Comparison of ENCODE assay signal across 12 cellular contexts in the genomic region with DNA sequence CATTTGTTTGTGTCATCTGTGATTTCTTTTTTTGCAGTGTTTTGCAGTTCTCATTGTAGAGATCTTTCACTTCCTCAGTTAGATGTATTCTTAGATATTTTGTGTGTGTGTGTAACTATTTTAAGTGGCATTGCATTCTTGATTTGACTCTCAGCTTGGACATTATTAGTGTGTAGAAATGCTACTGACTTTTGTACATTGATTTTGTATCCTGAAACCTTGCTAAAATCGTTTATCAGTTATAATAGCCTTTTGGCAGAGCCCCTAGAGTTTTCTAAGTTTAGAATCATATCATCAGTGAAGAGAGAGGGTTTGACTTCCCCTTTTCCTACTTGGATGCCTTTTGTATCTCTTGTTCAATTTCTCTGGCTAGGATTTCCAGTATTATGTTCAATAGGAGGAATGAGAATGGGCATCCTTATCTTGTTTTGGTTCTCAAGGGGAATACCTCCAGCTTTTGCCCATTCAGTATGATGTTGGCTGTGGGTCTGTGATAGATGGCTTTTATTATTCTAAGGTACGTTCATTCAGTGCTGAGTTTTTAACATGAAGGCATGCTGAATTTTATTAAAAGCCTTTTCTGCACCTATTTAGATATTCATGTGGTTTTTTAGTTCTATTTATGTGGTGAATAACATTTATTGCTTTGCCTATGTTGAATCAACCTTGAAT.
A peak's percentile ranks its signal among the peaks of the same experiment; 100 is the strongest.
DNase-seq lines count a peak whose midpoint lies in the region; ATAC-seq, FAIRE-seq and TF ChIP-seq lines count a peak whose summit lies in the region.
"Had no signal": no experiment of that assay in that cellular context is flagged by ENCODE, and none has a peak within 500 bp of the region (broad histone marks: within the 10 kb centered on the region; RNA-seq: fewer than 3 reads in every experiment).

No MANE protein-coding gene starts in this region.

- H3K9ac ChIP-seq in K562 (ENCODE audit: insufficient read depth in 1 of 2, low read depth in 2 of 2, low read length in 2 of 2), result no peak overlapping the region

- TF ChIP-seq RAD21 in K562 (CRISPR knock-in tag; conservative IDR thresholded peaks at IDR 0.05 in 1 of 2, IDR thresholded peaks at IDR 0.05 in 1 of 2), result no peak

- no peaks in the 10 kb centered on the region for H4K20me1 ChIP-seq in K562 (replicated peaks; ENCODE audit: control insufficient read depth, insufficient read depth, low read length)

- H3K36me3 ChIP-seq in K562 (ENCODE audit: control insufficient read depth, insufficient read depth, low read length), result no peaks in the 10 kb centered on the region
- no peaks in the 10 kb centered on the region for H3K36me3 ChIP-seq in uterus

- TF ChIP-seq POLR2A in K562 (conservative IDR thresholded peaks at IDR 0.05), result no peak
- no peak for TF ChIP-seq POLR2A in uterus (IDR thresholded peaks at IDR 0.05)

- no TSS peak for BruUV-seq in K562 (replicated peaks; lab: Mats Ljungman, UMichigan)

- no peak for FAIRE-seq in K562 (lab: Jason Lieb, UNC)
- FAIRE-seq: urothelium cell line had no signal

- H3K9me3 ChIP-seq in K562 (replicated peaks; ENCODE audit: control insufficient read depth, insufficient read depth, low read depth, low read length) (no peaks in the 10 kb centered on the region), uterus (peaks cover 0 to 13% of the 10 kb centered on the region in 2 donors)

- intact Hi-C loops in K562 (cut with micrococcal nuclease), result no loop called here
- intact Hi-C loops in uterus (cut with DNase I; ENCODE audit: low total_unique reads), result no loop called here

- H3K4me3 ChIP-seq in K562, result no peak overlapping the region
- H3K4me3 ChIP-seq in uterus, result no peak overlapping the region

- POLR2A ChIA-PET in K562 (lab: Yijun Ruan, JAX), result no interaction called here

- H3K27ac ChIP-seq in K562 (ENCODE audit: extremely low read depth, low read depth, low read length), result no peak overlapping the region
- H3K27ac ChIP-seq in uterus, result no peak overlapping the region

- no peak for TF ChIP-seq CTCF in K562 (IDR thresholded peaks at IDR 0.05 in 2 of 3, conservative IDR thresholded peaks at IDR 0.05 in 1 of 3; ENCODE audit: insufficient read depth in 2 of 3, low read depth in 1 of 3, low read length in 3 of 3)
- TF ChIP-seq CTCF in uterus (IDR thresholded peaks at IDR 0.05), result no peak

- in situ Hi-C loops in K562 (cut with MboI), result no loop called here

- CTCF ChIA-PET in K562 (lab: Yijun Ruan, JAX; ENCODE audit: low intra/inter-chr PET ratio), result no interaction called here

- H3K4me2 ChIP-seq in K562 (ENCODE audit: insufficient read depth, low read length), result no peak overlapping the region

- H3K79me2 ChIP-seq in K562 (ENCODE audit: control insufficient read depth, insufficient read depth, low read length), result no peaks in the 10 kb centered on the region

- H3K9me1 ChIP-seq in K562 (ENCODE audit: control insufficient read depth, insufficient read depth, low read length), result no peaks in the 10 kb centered on the region

- H3K4me1 ChIP-seq in K562 (replicated peaks in 1 of 2; ENCODE audit: control insufficient read depth in 2 of 2, insufficient read depth in 2 of 2, low read length in 2 of 2) (peaks cover 0 to 3% of the 10 kb centered on the region in 2 experiments; a peak in 1 of 5 replicates), uterus (no peaks in the 10 kb centered on the region)

- peak; percentile 81 for ATAC-seq in GM18909 (IDR thresholded peaks at IDR 0.05; ENCODE audit: poor library complexity, unreplicated experiment)
- ATAC-seq in GM21723 (IDR thresholded peaks at IDR 0.05; ENCODE audit: unreplicated experiment), result peak; percentile 96
- ATAC-seq in HG03159 (IDR thresholded peaks at IDR 0.05; ENCODE audit: unreplicated experiment), result peak; percentile 91
- ATAC-seq in K562, result no peak

- no peaks in the 10 kb centered on the region for H3K27me3 ChIP-seq in K562 (ENCODE audit: control insufficient read depth in 2 of 2, insufficient read depth in 2 of 2, low read length in 2 of 2)
- no peaks in the 10 kb centered on the region for H3K27me3 ChIP-seq in uterus

- no peak for DNase-seq in K562 (ENCODE audit: extremely low read depth in 1 of 4, low spot score in 3 of 4)
- DNase-seq in activated CD4-positive, CD25-positive, alpha-beta regulatory T cell treated with anti-CD3 and anti-CD28 coated beads, Interleukin-2, amount 50 U/mL, for 72 hours, result no peak
- DNase-seq in uterus, result no peak
- DNase-seq in NCI-H69 (lab: John Stamatoyannopoulos, UW), result no peak
- DNase-seq in inferior parietal cortex (ENCODE audit: extremely low spot score), result no peak
- DNase-seq: activated CD4-positive, alpha-beta memory T cell treated with anti-CD3 and anti-CD28 coated beads, Interleukin-2, amount 10 ng/mL, durations not matched to agents 7 days and 5 days; activated naive CD8-positive, alpha-beta T cell treated with anti-CD3 and anti-CD28 coated beads, Interleukin-2, amount 10 ng/mL, durations not matched to agents 7 days and 5 days; mesenchymal stem cell had no signal

- no peak overlapping the region for H2AFZ ChIP-seq in K562 (ENCODE audit: low read depth, low read length)

- 10% methylated on average over 2 of the region's 2 CpGs for WGBS in K562 (ENCODE audit: insufficient coverage, low coverage, missing lambda C conversion rate)

- no peak for TF ChIP-seq EP300 in K562 (IDR thresholded peaks at IDR 0.05; ENCODE audit: low read length)

TF ChIP-seq in K562, 482 proteins besides CTCF, POLR2A, EP300 and RAD21:
- peak; percentile 61 for TF ChIP-seq SPI1 (IDR thresholded peaks at IDR 0.05; ENCODE audit: borderline replicate concordance, low read depth, low read length)
- TF ChIP-seq ZEB2 (IDR thresholded peaks at IDR 0.05), result no peak
